ENCODE assay signal across 13 cellular contexts in genomic region chr7:22386865-22387264, GRCh38. TPM values are rescaled to one million over a fixed set of nuclear protein-coding genes. Genes with fewer than 3 reads are reported as not detected.
A peak's percentile ranks its signal among the peaks of the same experiment; 100 is the strongest.
DNase-seq lines count a peak whose midpoint lies in the region; ATAC-seq and TF ChIP-seq lines count a peak whose summit lies in the region.
"Had no signal": no experiment of that assay in that cellular context is flagged by ENCODE, and none has a peak within 500 bp of the region (broad histone marks: within the 10 kb centered on the region; RNA-seq: fewer than 3 reads in every experiment).

No MANE protein-coding gene starts in this region.

- no peak overlapping the region for H3K27ac ChIP-seq in Peyer's patch
- H3K27ac ChIP-seq: coronary artery, tibial nerve had no signal

- no peaks in the 10 kb centered on the region for H3K9me3 ChIP-seq in Peyer's patch
- H3K9me3 ChIP-seq: tibial nerve had no signal

- no peaks in the 10 kb centered on the region for H3K36me3 ChIP-seq in Peyer's patch
- H3K36me3 ChIP-seq: tibial nerve had no signal

- no peak for TF ChIP-seq POLR2A in Peyer's patch (IDR thresholded peaks at IDR 0.05)

- peak; percentile 60 for ATAC-seq in GM18502 (IDR thresholded peaks at IDR 0.05; ENCODE audit: poor library complexity, unreplicated experiment)
- peak; percentile 55 for ATAC-seq in GM19467 (IDR thresholded peaks at IDR 0.05; ENCODE audit: unreplicated experiment)
- ATAC-seq in HG02870 (IDR thresholded peaks at IDR 0.05; ENCODE audit: unreplicated experiment) = peak; percentile 61
- ATAC-seq in HG03469 (IDR thresholded peaks at IDR 0.05; ENCODE audit: unreplicated experiment) = peak; percentile 53
- no peak for ATAC-seq in left lobe of liver

- DNase-seq in Peyer's patch = no peak
- DNase-seq in foreskin melanocyte = no peak
- DNase-seq in AG08395 (ENCODE audit: low spot score) = no peak
- DNase-seq in left lobe of liver (ENCODE audit: low spot score) = no peak
- DNase-seq: activated naive CD8-positive, alpha-beta T cell treated with anti-CD3 and anti-CD28 coated beads for 36 hours; EL; NCI-H1930 had no signal

- TF ChIP-seq CTCF in Peyer's patch (IDR thresholded peaks at IDR 0.05) = no peak

- H3K4me3 ChIP-seq in Peyer's patch = no peak overlapping the region
- H3K4me3 ChIP-seq: coronary artery, tibial nerve had no signal

- H3K27me3 ChIP-seq in Peyer's patch = no peaks in the 10 kb centered on the region
- H3K27me3 ChIP-seq: tibial nerve had no signal

- H3K4me1 ChIP-seq in Peyer's patch = no peaks in the 10 kb centered on the region

RNA-seq across cellular contexts. Expression of gene RAPGEF5, which starts 29.9 kb away (rescaled TPM):
- total RNA-seq in Peyer's patch = 100 to 1,000 TPM in 3 of 4 donors, 10 to 100 TPM in 1; 92.8 to 144 (median 111) TPM
- total RNA-seq in left lobe of liver = 21.2 TPM
